ENCODE assay signal across 9 cellular contexts in the genomic region with DNA sequence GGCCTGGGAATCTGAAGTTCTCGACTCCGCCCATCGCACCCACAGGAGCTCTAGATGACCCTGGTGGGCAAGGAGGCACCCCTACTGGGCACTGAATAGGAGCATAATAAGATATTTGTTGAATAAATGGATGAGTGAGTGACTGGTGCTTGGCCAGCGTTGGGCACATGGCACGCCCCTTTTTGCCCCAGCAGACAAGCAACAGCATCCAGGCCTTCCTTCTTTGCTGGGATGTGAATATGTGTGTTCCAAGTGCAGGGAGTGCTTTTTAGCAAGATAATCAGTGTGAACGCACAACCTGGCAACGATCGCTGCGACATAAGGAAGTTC. TPM values are rescaled to one million over a fixed set of nuclear protein-coding genes. Genes with fewer than 3 reads are reported as not detected.
DNase-seq lines count a peak whose midpoint lies in the region; ATAC-seq, FAIRE-seq and TF ChIP-seq lines count a peak whose summit lies in the region.
"Had no signal": no experiment of that assay in that cellular context is flagged by ENCODE, and none has a peak within 500 bp of the region (broad histone marks: within the 10 kb centered on the region; RNA-seq: fewer than 3 reads in every experiment).

No MANE protein-coding gene starts in this region.

- H3K9me3 ChIP-seq in MM.1S (replicated peaks; ENCODE audit: insufficient read depth, low read length) = no peaks in the 10 kb centered on the region
- H3K9me3 ChIP-seq in colonic mucosa = no peaks in the 10 kb centered on the region
- H3K9me3 ChIP-seq in muscle layer of duodenum (ENCODE audit: control insufficient read depth in 1 of 2, low read length in 2 of 2) = no peaks in the 10 kb centered on the region

- H3K36me3 ChIP-seq in MM.1S (replicated peaks; ENCODE audit: insufficient read depth, low read length) (no peaks in the 10 kb centered on the region), colonic mucosa (no peaks in the 10 kb centered on the region), muscle layer of duodenum (ENCODE audit: control insufficient read depth in 1 of 2, insufficient read depth in 2 of 2, low read length in 2 of 2) (peaks cover 0 to 10% of the 10 kb centered on the region in 2 donors)

- no peaks in the 10 kb centered on the region for H3K27me3 ChIP-seq in MM.1S (replicated peaks; ENCODE audit: insufficient read depth, low read length)
- H3K27me3 ChIP-seq in colonic mucosa = no peaks in the 10 kb centered on the region
- no peaks in the 10 kb centered on the region for H3K27me3 ChIP-seq in muscle layer of duodenum (ENCODE audit: low read depth, low read length)

- H2AFZ ChIP-seq in MM.1S (ENCODE audit: low read length) = peak overlapping the region; percentile 87

- no peak for TF ChIP-seq POLR2A in H54 (IDR thresholded peaks at IDR 0.05; ENCODE audit: low read depth, low read length)

- peak overlapping the region; percentile 34; the same call in 1 of the 2 replicates for H3K9ac ChIP-seq in MM.1S (ENCODE audit: low read length)
- peak overlapping the region; percentile 75 to 86 for H3K9ac ChIP-seq in colonic mucosa (ENCODE audit: low read depth in 2 of 2, low read length in 2 of 2)

- peaks cover 7% of the 10 kb centered on the region for H3F3A ChIP-seq in MM.1S (ENCODE audit: insufficient read depth, low read length)

- H3K4me3 ChIP-seq in MM.1S (ENCODE audit: low read length) (peak overlapping the region; percentile 63), colonic mucosa (peak overlapping the region; percentile 90), muscle layer of duodenum (ENCODE audit: low read depth in 1 of 2, low read length in 2 of 2) (peak overlapping the region; percentile 76 to 100)

- H3K4me1 ChIP-seq in MM.1S (ENCODE audit: low read length) (peaks cover 13% of the 10 kb centered on the region), colonic mucosa (no peaks in the 10 kb centered on the region), muscle layer of duodenum (ENCODE audit: control insufficient read depth in 1 of 2, insufficient read depth in 2 of 2, low read length in 2 of 2) (peaks cover 10 to 13% of the 10 kb centered on the region in 2 donors)

- ATAC-seq in GM21825 (IDR thresholded peaks at IDR 0.05; ENCODE audit: unreplicated experiment) = peak; percentile 26

- H4K20me1 ChIP-seq in MM.1S (ENCODE audit: insufficient read depth, low read length) = peaks cover 14% of the 10 kb centered on the region

- H3K4me2 ChIP-seq in MM.1S (ENCODE audit: low read depth, low read length) = peak overlapping the region; percentile 87

- H3K9me2 ChIP-seq in MM.1S (replicated peaks; ENCODE audit: insufficient read depth, low read length) = no peaks in the 10 kb centered on the region

- in situ Hi-C loops in G401 (cut with HindIII; ENCODE audit: low sequenced_read_pairs) = no loop called here

- FAIRE-seq in H54 (lab: Jason Lieb, UNC) = no peak

- H3K27ac ChIP-seq in MM.1S (ENCODE audit: low read length) = no peak overlapping the region
- H3K27ac ChIP-seq in colonic mucosa = peak overlapping the region; percentile 95
- H3K27ac ChIP-seq in muscle layer of duodenum (ENCODE audit: low read length) = peak overlapping the region; percentile 31

- peak; percentile 65 for DNase-seq in G401 (ENCODE audit: low spot score)
- no peak for DNase-seq in MM.1S
- DNase-seq in colonic mucosa = no peak
- DNase-seq in NCI-H1105 (lab: John Stamatoyannopoulos, UW) = no peak
- DNase-seq in H54 (ENCODE audit: insufficient read length, low spot score) = no peak
- no peak for DNase-seq in activated CD4-positive, alpha-beta T cell treated with anti-CD3 and anti-CD28 coated beads for 1 hour

- TF ChIP-seq CTCF in MM.1S (IDR thresholded peaks at IDR 0.05; ENCODE audit: low read length) (no peak), colonic mucosa (IDR thresholded peaks at IDR 0.05) (no peak)

- intact Hi-C loops in colonic mucosa (cut with DNase I) = no loop called here

- H3K79me2 ChIP-seq in MM.1S (ENCODE audit: low read length) = peaks cover 46% of the 10 kb centered on the region

RNA-seq across cellular contexts. Expression of a gene that starts 0.5 kb away (rescaled TPM):
- 58.7 and 94.4 TPM in 2 replicates for total RNA-seq in G401 (2014; rRNA removed; shearing (Covaris generic))
- total RNA-seq in colonic mucosa = 10 to 100 TPM; 76.1 to 96.8 TPM

RNA-seq across cellular contexts. Expression of a gene that starts 12.0 kb away (rescaled TPM):
- 103 and 127 TPM in 2 replicates for total RNA-seq in G401 (2014; rRNA removed; shearing (Covaris generic))
- total RNA-seq in colonic mucosa = 10 to 100 TPM; 33.6 to 52.5 TPM

RNA-seq across cellular contexts. Expression of a gene that starts 25.4 kb away (rescaled TPM):
- 32.7 and 43.1 TPM in 2 replicates for total RNA-seq in G401 (2014; rRNA removed; shearing (Covaris generic))
- 10 to 100 TPM; 14.5 to 15.5 TPM for total RNA-seq in colonic mucosa

RNA-seq across cellular contexts. Expression of a gene that starts 25.5 kb away (rescaled TPM):
- 191 and 200 TPM in 2 replicates for total RNA-seq in G401 (2014; rRNA removed; shearing (Covaris generic))
- 100 to 1,000 TPM; 228 to 266 TPM for total RNA-seq in colonic mucosa

RNA-seq across cellular contexts. Expression of a gene that starts 33.1 kb away (rescaled TPM):
- 0.58 TPM in 1 of 2 replicates, not detected in the other for total RNA-seq in G401 (2014; rRNA removed; shearing (Covaris generic))
- not detected for total RNA-seq in colonic mucosa
- total RNA-seq: T-helper 1 cell treated with Interleukin-12 subunit alpha and Interleukin-12 subunit beta and Interleukin-4 antibody, amounts not matched to agents 30 ng/mL and 1 ng/mL, for 36 hours had no signal
